ENCODE assay signal across 9 cellular contexts in the genomic region with DNA sequence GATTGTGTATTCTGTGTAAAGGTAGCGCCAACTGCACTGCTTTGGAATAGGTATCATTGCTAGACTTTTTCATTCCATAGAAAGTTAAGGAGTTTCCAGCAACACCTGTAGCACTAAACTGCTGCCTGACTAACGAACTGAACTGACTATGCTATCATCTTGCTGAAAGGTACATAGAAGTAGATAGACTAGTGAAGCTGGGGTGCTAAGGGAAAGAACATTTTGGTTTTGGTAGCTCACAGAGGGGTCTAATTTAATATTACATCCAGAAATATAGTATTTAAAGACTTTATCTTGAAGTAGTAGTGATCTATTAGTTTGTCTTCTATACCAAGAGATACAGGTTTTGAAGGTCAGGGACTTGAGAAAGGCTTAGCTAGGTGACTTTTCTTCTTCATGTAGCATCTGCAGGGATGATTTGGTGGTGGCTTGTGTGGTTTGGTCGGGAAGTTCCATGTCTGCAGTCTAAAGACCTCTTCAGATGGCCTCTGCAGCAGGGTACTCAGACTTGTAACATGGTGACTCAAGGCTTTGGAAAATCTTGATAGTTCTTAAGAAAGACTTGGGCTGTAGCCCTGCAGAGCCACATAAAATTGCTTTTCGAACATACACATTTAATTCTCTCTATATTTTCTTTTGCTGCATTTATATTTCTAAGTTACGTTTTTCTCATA. TPM values are rescaled to one million over a fixed set of nuclear protein-coding genes. Genes with fewer than 3 reads are reported as not detected.
A peak's percentile ranks its signal among the peaks of the same experiment; 100 is the strongest.
DNase-seq lines count a peak whose midpoint lies in the region; FAIRE-seq and TF ChIP-seq lines count a peak whose summit lies in the region.
"Had no signal": no experiment of that assay in that cellular context is flagged by ENCODE, and none has a peak within 500 bp of the region (broad histone marks: within the 10 kb centered on the region; RNA-seq: fewer than 3 reads in every experiment).

No MANE protein-coding gene starts in this region.

- peak overlapping the region; percentile 64 for H3K27ac Mint-ChIP-seq in T-helper 1 cell treated with Interleukin-12 subunit alpha and Interleukin-12 subunit beta and Interleukin-4 antibody, amounts not matched to agents 30 μg/mL and 1 μg/mL, for 36 hours
- no peak overlapping the region for H3K27ac Mint-ChIP-seq in type B pancreatic cell

- H3K4me3 ChIP-seq in hepatocyte (no peak overlapping the region), MG63 (no peak overlapping the region)

- no peak overlapping the region for H2AFZ ChIP-seq in hepatocyte

- no peaks in the 10 kb centered on the region for H3K27me3 Mint-ChIP-seq in T-helper 1 cell treated with Interleukin-12 subunit alpha and Interleukin-12 subunit beta and Interleukin-4 antibody, amounts not matched to agents 30 μg/mL and 1 μg/mL, for 36 hours (ENCODE audit: low read depth)
- no peaks in the 10 kb centered on the region for H3K27me3 Mint-ChIP-seq in type B pancreatic cell

- peaks cover 19% of the 10 kb centered on the region for H3K4me1 ChIP-seq in hepatocyte (ENCODE audit: insufficient read depth)

- peaks cover 100% of the 10 kb centered on the region for H3K79me2 ChIP-seq in hepatocyte

- peak overlapping the region; percentile 42 for H3K4me3 Mint-ChIP-seq in T-helper 1 cell treated with Interleukin-12 subunit alpha and Interleukin-12 subunit beta and Interleukin-4 antibody, amounts not matched to agents 30 μg/mL and 1 μg/mL, for 36 hours
- peak overlapping the region; percentile 11 for H3K4me3 Mint-ChIP-seq in type B pancreatic cell

- H4K20me1 ChIP-seq in hepatocyte (ENCODE audit: insufficient read depth, poor library complexity, severe bottlenecking): peaks cover 95% of the 10 kb centered on the region

- peak; percentile 30 for DNase-seq in activated gamma-delta T cell treated with anti-CD3 and anti-CD28 coated beads, Interleukin-2, amount 50 U/mL, for 16 hours (ENCODE audit: low read depth)
- no peak for DNase-seq in activated gamma-delta T cell (lab: John Stamatoyannopoulos, UW)
- DNase-seq in hepatocyte (ENCODE audit: low spot score): no peak
- no peak for DNase-seq in type B pancreatic cell (ENCODE audit: extremely low spot score, unreplicated experiment)
- no peak for DNase-seq in MG63
- DNase-seq in cerebellar nuclear complex (lab: John Stamatoyannopoulos, UW): no peak
- no peak for DNase-seq in urothelium cell line (ENCODE audit: low spot score)
- DNase-seq: Karpas-422 had no signal

- H3K9me3 ChIP-seq in hepatocyte (ENCODE audit: low read depth) (no peaks in the 10 kb centered on the region), MG63 (no peaks in the 10 kb centered on the region)

- H3K36me3 Mint-ChIP-seq in T-helper 1 cell treated with Interleukin-12 subunit alpha and Interleukin-12 subunit beta and Interleukin-4 antibody, amounts not matched to agents 30 μg/mL and 1 μg/mL, for 36 hours (ENCODE audit: low read depth): peaks cover 12% of the 10 kb centered on the region
- H3K36me3 Mint-ChIP-seq in type B pancreatic cell: peaks cover 1% of the 10 kb centered on the region

- no peak for TF ChIP-seq CTCF in hepatocyte (IDR thresholded peaks at IDR 0.05; ENCODE audit: poor library complexity)
- TF ChIP-seq CTCF in type B pancreatic cell (conservative IDR thresholded peaks at IDR 0.05): no peak

- H3K9me3 Mint-ChIP-seq in T-helper 1 cell treated with Interleukin-12 subunit alpha and Interleukin-12 subunit beta and Interleukin-4 antibody, amounts not matched to agents 30 μg/mL and 1 μg/mL, for 36 hours: no peaks in the 10 kb centered on the region
- H3K9me3 Mint-ChIP-seq in type B pancreatic cell: peaks cover 1% of the 10 kb centered on the region

- FAIRE-seq in urothelium cell line (lab: Jason Lieb, UNC): no peak

- no peaks in the 10 kb centered on the region for H3K9me2 ChIP-seq in hepatocyte (replicated peaks; ENCODE audit: insufficient read depth)

- H3K27ac ChIP-seq in hepatocyte: no peak overlapping the region

- H3K36me3 ChIP-seq in hepatocyte (replicated peaks; ENCODE audit: insufficient read depth, low read depth) (no peaks in the 10 kb centered on the region), MG63 (peaks cover 10% of the 10 kb centered on the region)

- 82% methylated on average over 5 of the region's 5 CpGs for WGBS in hepatocyte (ENCODE audit: low lambda C conversion rate, missing lambda C conversion rate)

- H3K4me1 Mint-ChIP-seq in T-helper 1 cell treated with Interleukin-12 subunit alpha and Interleukin-12 subunit beta and Interleukin-4 antibody, amounts not matched to agents 30 μg/mL and 1 μg/mL, for 36 hours (ENCODE audit: low read depth): peaks cover 57% of the 10 kb centered on the region
- peaks cover 52% of the 10 kb centered on the region for H3K4me1 Mint-ChIP-seq in type B pancreatic cell (ENCODE audit: unreplicated experiment)

- H3K27me3 ChIP-seq in hepatocyte (no peaks in the 10 kb centered on the region), MG63 (no peaks in the 10 kb centered on the region)

- peak overlapping the region; percentile 43 for H3K4me2 ChIP-seq in hepatocyte

RNA-seq across cellular contexts. Expression of gene SENP6, which starts 10.2 kb away (rescaled TPM):
- total RNA-seq in hepatocyte (90.3 and 102 TPM in 2 replicates), type B pancreatic cell (ENCODE audit: low replicate concordance) (92.2 and 104 TPM in 2 replicates)
- 35.9 and 37.8 TPM in 2 replicates for polyA plus RNA-seq in hepatocyte
- 40.6 and 69.9 TPM in 2 replicates for total RNA-seq in MG63 (2014; rRNA removed; shearing (Covaris generic); ENCODE audit: low replicate concordance)
